8 cellular contexts compared by ENCODE assay signal in the genomic region with DNA sequence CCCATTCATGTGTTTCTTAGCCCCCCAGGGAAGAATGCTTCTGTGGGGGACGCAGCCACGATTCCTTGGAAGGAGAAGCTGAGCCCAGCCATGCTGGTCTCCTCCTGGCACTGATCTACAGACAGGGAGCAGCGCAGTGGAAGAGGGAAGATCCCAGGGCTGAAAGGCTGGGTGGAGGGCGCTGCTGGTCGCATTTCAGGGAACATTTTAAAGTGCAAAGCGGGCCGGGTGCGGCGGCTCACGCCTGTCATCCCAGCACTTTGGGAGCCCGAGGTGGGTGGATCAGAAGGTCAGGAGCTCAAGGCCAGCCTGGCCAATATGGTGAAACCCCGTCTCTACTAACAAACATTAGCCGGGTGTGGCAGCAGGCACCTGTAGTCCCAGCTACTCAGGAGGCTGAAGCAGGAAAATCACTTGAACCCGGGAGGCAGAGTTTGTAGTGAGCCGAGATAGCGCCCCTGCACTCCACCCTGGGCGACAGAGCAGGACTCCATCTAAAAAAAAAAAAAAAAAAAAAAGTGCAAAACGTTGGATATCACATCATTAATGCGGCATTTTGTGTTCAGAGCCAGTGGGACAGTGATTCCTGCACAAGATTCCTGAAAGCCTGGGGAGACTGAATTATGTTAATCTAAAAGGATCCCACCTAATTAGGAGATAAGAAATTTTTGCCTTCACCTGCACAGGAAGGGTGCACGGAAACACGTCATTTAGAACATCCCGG. TPM values are rescaled to one million over a fixed set of nuclear protein-coding genes. Genes with fewer than 3 reads are reported as not detected.
DNase-seq lines count a peak whose midpoint lies in the region; ATAC-seq and TF ChIP-seq lines count a peak whose summit lies in the region.

No MANE protein-coding gene starts in this region.

- WGBS in esophagus muscularis mucosa: 52% methylated on average over 22 of the region's 22 CpGs
- WGBS in prostate gland: 38% methylated on average over 22 of the region's 22 CpGs

- peaks cover 16% of the 10 kb centered on the region for H3K27me3 ChIP-seq in OCI-LY3 (ENCODE audit: low read depth, low read length)
- no peaks in the 10 kb centered on the region for H3K27me3 ChIP-seq in esophagus muscularis mucosa
- no peaks in the 10 kb centered on the region for H3K27me3 ChIP-seq in prostate gland (replicated peaks; ENCODE audit: insufficient read depth)

- TF ChIP-seq POLR2A in esophagus muscularis mucosa (IDR thresholded peaks at IDR 0.05; ENCODE audit: low read depth) (no peak), prostate gland (IDR thresholded peaks at IDR 0.05) (no peak)

- DNase-seq in esophagus muscularis mucosa (ENCODE audit: extremely low spot score): no peak
- no peak for DNase-seq in prostate gland (ENCODE audit: low spot score)
- DNase-seq in NCI-H526 (lab: John Stamatoyannopoulos, UW): no peak
- no peak for DNase-seq in iPS-NIHi7 (ENCODE audit: extremely low spot score)

- intact Hi-C loops in esophagus muscularis mucosa (cut with DNase I): loop anchor here (2.0 kb wide), 1 partner anchor 110 kb away; no protein-coding TSS in a partner anchor
- intact Hi-C loops in prostate gland (cut with DNase I): loop anchor here (2.0 to 10.0 kb wide), 2 partner anchors 106 to 254 kb away; no protein-coding TSS in a partner anchor

- H3K4me3 ChIP-seq in GM12875 (ENCODE audit: low read depth, low read length): peak overlapping the region; percentile 69
- H3K4me3 ChIP-seq in OCI-LY3 (ENCODE audit: low read length): peak overlapping the region; percentile 84
- peak overlapping the region; percentile 94 to 100 (median 98) for H3K4me3 ChIP-seq in esophagus muscularis mucosa
- peak overlapping the region; percentile 96 to 100 for H3K4me3 ChIP-seq in prostate gland

- no peak for TF ChIP-seq CTCF in GM12875 (IDR thresholded peaks at IDR 0.05; ENCODE audit: borderline replicate concordance, insufficient read depth, low read depth, low read length)
- no peak for TF ChIP-seq CTCF in OCI-LY3 (IDR thresholded peaks at IDR 0.05; ENCODE audit: low read depth, low read length)
- no peak for TF ChIP-seq CTCF in esophagus muscularis mucosa (IDR thresholded peaks at IDR 0.05)
- TF ChIP-seq CTCF in prostate gland (IDR thresholded peaks at IDR 0.05): no peak

- H3K4me2 ChIP-seq in OCI-LY3 (ENCODE audit: low read length): peak overlapping the region; percentile 55

- H3K36me3 ChIP-seq in OCI-LY3 (replicated peaks; ENCODE audit: low read depth, low read length) (no peaks in the 10 kb centered on the region), esophagus muscularis mucosa (peaks cover 13 to 23% (median 18%) of the 10 kb centered on the region in 4 donors), prostate gland (peaks cover 0 to 1% of the 10 kb centered on the region in 2 donors)

- H4K20me1 ChIP-seq in OCI-LY3 (ENCODE audit: insufficient read depth, low read length): no peaks in the 10 kb centered on the region

- H3K4me1 ChIP-seq in OCI-LY3 (ENCODE audit: low read length) (peaks cover 19% of the 10 kb centered on the region), esophagus muscularis mucosa (peaks cover 31 to 65% (median 61%) of the 10 kb centered on the region in 4 donors), prostate gland (replicated peaks) (peaks cover 12% of the 10 kb centered on the region)

- H3K9ac ChIP-seq in OCI-LY3 (ENCODE audit: low read length): peak overlapping the region; percentile 72

- TF ChIP-seq EP300 in esophagus muscularis mucosa (IDR thresholded peaks at IDR 0.05): no peak

- peak overlapping the region; percentile 96 for H2AFZ ChIP-seq in OCI-LY3 (ENCODE audit: low read depth, low read length)

- ATAC-seq in HG02884 (IDR thresholded peaks at IDR 0.05; ENCODE audit: unreplicated experiment) (no peak), HG02678 (IDR thresholded peaks at IDR 0.05; ENCODE audit: unreplicated experiment) (no peak)

- H3K27ac ChIP-seq in OCI-LY3 (ENCODE audit: low read length) (no peak overlapping the region), esophagus muscularis mucosa (replicated peaks in 1 of 4) (peak overlapping the region; percentile 52 to 76 (median 74)), prostate gland (peak overlapping the region; percentile 45 to 69)

- no peaks in the 10 kb centered on the region for H3K9me3 ChIP-seq in OCI-LY3 (ENCODE audit: insufficient read depth, low read length)
- no peaks in the 10 kb centered on the region for H3K9me3 ChIP-seq in esophagus muscularis mucosa
- H3K9me3 ChIP-seq in prostate gland: no peaks in the 10 kb centered on the region

- H3K79me2 ChIP-seq in OCI-LY3 (ENCODE audit: low read length): peaks cover 9% of the 10 kb centered on the region

RNA-seq across cellular contexts. Expression of gene CHMP6, which starts 0.6 kb away (rescaled TPM):
- total RNA-seq in esophagus muscularis mucosa (10 to 100 TPM; 17.6 to 29.2 (median 25.8) TPM), prostate gland (10 to 100 TPM; 30.6 to 35.3 TPM)

RNA-seq across cellular contexts. Expression of gene BAIAP2, which starts 43.9 kb away (rescaled TPM):
- 10 to 100 TPM; 31.1 to 54.5 (median 36.7) TPM for total RNA-seq in esophagus muscularis mucosa
- total RNA-seq in prostate gland: 100 to 1,000 TPM; 125 to 148 TPM
